ENCODE assay signal across 2 cellular contexts in genomic region chr5:175243441-175243840, GRCh38.
TF ChIP-seq lines count a peak whose summit lies in the region.

No MANE protein-coding gene starts in this region.

TF ChIP-seq in HEK293, 187 proteins besides CTCF, POLR2A, EP300 and RAD21 (continued from another document):
- TF ChIP-seq ZNF140 (tag by site-specific recombination; IDR thresholded peaks at IDR 0.05) (no peak), FEZF1 (tag by site-specific recombination; IDR thresholded peaks at IDR 0.05) (no peak), ZXDB (tag by site-specific recombination; IDR thresholded peaks at IDR 0.05) (no peak), ZIC2 (tag by site-specific recombination; IDR thresholded peaks at IDR 0.05) (peak; percentile 82)
TF ChIP-seq in HEK293: peak in this region for 1.

TF ChIP-seq in WTC11, 78 proteins besides CTCF, POLR2A, EP300 and RAD21 (continued from another document):
- TF ChIP-seq FOXP4 (CRISPR knock-in tag; IDR thresholded peaks at IDR 0.05), result no peak
